In the genomic region with DNA sequence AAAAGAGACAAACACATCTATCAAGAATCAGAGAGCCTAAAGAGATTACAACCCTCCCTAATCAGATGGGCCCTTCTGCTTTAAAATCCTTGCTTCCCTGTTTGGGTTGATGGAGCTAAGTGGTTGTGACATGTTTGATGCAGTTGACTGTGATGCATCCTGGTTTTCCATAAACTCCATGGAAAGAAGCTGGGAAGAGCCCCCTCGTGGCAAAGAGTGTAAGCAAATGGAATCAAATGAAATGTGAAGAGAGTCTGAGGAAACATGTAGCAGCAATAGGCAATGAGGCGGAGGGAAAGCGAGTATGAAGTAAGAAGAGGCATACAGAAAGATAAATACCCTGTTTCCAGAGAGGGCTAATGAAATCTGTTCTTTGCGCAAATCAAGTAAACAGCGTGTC, we compare ENCODE assay signal across 12 cellular contexts.
DNase-seq lines count a peak whose midpoint lies in the region; FAIRE-seq and TF ChIP-seq lines count a peak whose summit lies in the region.
"Had no signal": no experiment of that assay in that cellular context is flagged by ENCODE, and none has a peak within 500 bp of the region (broad histone marks: within the 10 kb centered on the region; RNA-seq: fewer than 3 reads in every experiment).

No MANE protein-coding gene starts in this region.

- WGBS in small intestine, 3 donors, result 67 to 87% (median 83%) methylated on average over 5 of the region's 5 CpGs
- WGBS in adrenal gland, 4 donors, result 69 to 76% (median 73%) methylated on average over 5 of the region's 5 CpGs

- no peaks in the 10 kb centered on the region for H3K36me3 ChIP-seq in small intestine (ENCODE audit: control insufficient read depth in 2 of 2, insufficient read depth in 2 of 2, low read length in 2 of 2)
- no peaks in the 10 kb centered on the region for H3K36me3 ChIP-seq in adrenal gland (replicated peaks in 1 of 2)
- H3K36me3 ChIP-seq: thyroid gland had no signal

- no peak for TF ChIP-seq POLR2A in adrenal gland (IDR thresholded peaks at IDR 0.05)

- TF ChIP-seq CTCF in adrenal gland (IDR thresholded peaks at IDR 0.05), result peak in 2 of 6 experiments; percentile 10 to 13

- H3K9me3 ChIP-seq in small intestine (ENCODE audit: control insufficient read depth, low read depth), result no peaks in the 10 kb centered on the region
- no peaks in the 10 kb centered on the region for H3K9me3 ChIP-seq in adrenal gland (replicated peaks in 1 of 3)
- H3K9me3 ChIP-seq: thyroid gland had no signal

- no peak overlapping the region for H3K4me3 ChIP-seq in small intestine (ENCODE audit: low read depth in 1 of 2, low read length in 2 of 2)
- H3K4me3 ChIP-seq in adrenal gland, result no peak overlapping the region
- H3K4me3 ChIP-seq: thyroid gland had no signal

- no peak for FAIRE-seq in small intestine (lab: Jason Lieb, UNC)
- FAIRE-seq: A204.1 had no signal

- H3K4me1 ChIP-seq in small intestine (ENCODE audit: control insufficient read depth in 2 of 2, insufficient read depth in 1 of 2, low read depth in 1 of 2, low read length in 1 of 2) (no peaks in the 10 kb centered on the region), adrenal gland (replicated peaks in 1 of 2) (peaks cover 0 to 4% of the 10 kb centered on the region in 2 donors)

- H3K27me3 ChIP-seq in small intestine (ENCODE audit: control insufficient read depth in 2 of 2, insufficient read depth in 2 of 2, low read length in 2 of 2), result no peaks in the 10 kb centered on the region
- H3K27me3 ChIP-seq in adrenal gland, result no peaks in the 10 kb centered on the region
- H3K27me3 ChIP-seq: thyroid gland had no signal

- H3K27ac ChIP-seq in small intestine (ENCODE audit: low read depth in 1 of 2, low read length in 1 of 2), result no peak overlapping the region
- no peak overlapping the region for H3K27ac ChIP-seq in adrenal gland
- H3K27ac ChIP-seq: thyroid gland had no signal

- DNase-seq in NCI-H1092 treated with DMSO at 0.1 percent for 48 hours (lab: John Stamatoyannopoulos, UW) (peak; percentile 10), NCI-H1092 (lab: John Stamatoyannopoulos, UW) (no peak), NCI-H82 (lab: John Stamatoyannopoulos, UW) (peak; percentile 95), fibroblast of peridontal ligament (ENCODE audit: extremely low read depth) (peak; percentile 85), retina (peak; percentile 51), SKM-1 treated with dmso at 0.1 percent for 144 hours (lab: John Stamatoyannopoulos, UW; ENCODE audit: unreplicated experiment) (no peak), small intestine (no peak), adrenal gland (no peak)
- DNase-seq: activated T-cell treated with anti-CD3 and anti-CD28 coated beads, Interleukin-2, amount 50 U/mL, for 72 hours; hypothalamus; thyroid gland had no signal

- intact Hi-C loops in adrenal gland (cut with DNase I), result no loop called here

Comparison
In these comparisons a context has a peak if more than half of its experiments do, and no peak if none do; other contexts are left out.
1. DNase-seq: peak in NCI-H1092 treated with DMSO at 0.1 percent for 48 hours (single experiment), NCI-H82 (single experiment), fibroblast of peridontal ligament (single experiment) and retina (single experiment); none in NCI-H1092 (single experiment), SKM-1 treated with dmso at 0.1 percent for 144 hours (single experiment), small intestine (single experiment) and adrenal gland (0 of 7).